In genomic region chr20:46157076-46157592, GRCh38 we compare ENCODE assay signal across 35 cellular contexts.
"Had no signal": no experiment of that assay in that cellular context is flagged by ENCODE, and none has a peak within 500 bp of the region (broad histone marks: within the 10 kb centered on the region; RNA-seq: fewer than 3 reads in every experiment).

No MANE protein-coding gene starts in this region.

- H3K9me3 Mint-ChIP-seq: activated B cell treated with CpG ODN at 0.5 μM for 24 hours; activated CD4-positive, alpha-beta memory T cell treated with anti-CD3 and anti-CD28 coated beads for 36 hours; activated CD4-positive, alpha-beta T cell treated with anti-CD3 and anti-CD28 coated beads, Interleukin-2, amount 10 ng/mL, durations not matched to agents 24 days and 14 days; activated CD8-positive, alpha-beta T cell treated with anti-CD3 and anti-CD28 coated beads for 36 hours; activated naive CD4-positive, alpha-beta T cell treated with anti-CD3 and anti-CD28 coated beads for 36 hours; activated naive CD4-positive, alpha-beta T cell treated with anti-CD3 and anti-CD28 coated beads, Interleukin-2, amount 50 U/mL, for 72 hours; activated naive CD8-positive, alpha-beta T cell treated with anti-CD3 and anti-CD28 coated beads for 36 hours; activated T-cell treated with anti-CD3 and anti-CD28 coated beads, Interleukin-2, amount 50 U/mL, for 4 hours; activated T-cell treated with anti-CD3 and anti-CD28 coated beads, Interleukin-2, amount 50 U/mL, for 72 hours; activated T-helper 1 cell treated with anti-CD3 and anti-CD28 coated beads, Interleukin-12 subunit alpha, Interleukin-12 subunit beta, Interleukin-2, Interleukin-4 antibody, amounts not matched to agents 30 ng/mL and 10 ng/mL and 1 ng/mL, durations not matched to agents 14 hours and 24 hours and 36 hours; activated T-helper 17 cell treated with anti-CD3 and anti-CD28 coated beads, Interleukin-2, amount 50 U/mL, for 72 hours; brain; central memory CD8-positive, alpha-beta T cell; T-helper 1 cell treated with Interleukin-12 subunit alpha and Interleukin-12 subunit beta and Interleukin-4 antibody, amounts not matched to agents 30 μg/mL and 1 μg/mL, for 36 hours; T-helper 2 cell treated with Interferon-gamma antibody and Interleukin-4, amounts not matched to agents 5 μg/mL and 100 μg/mL, for 36 hours had no signal

- H3K4me3 Mint-ChIP-seq: activated B cell treated with CpG ODN at 0.5 μM for 24 hours; activated CD4-positive, alpha-beta memory T cell treated with anti-CD3 and anti-CD28 coated beads for 36 hours; activated CD4-positive, alpha-beta T cell treated with anti-CD3 and anti-CD28 coated beads, Interleukin-2, amount 10 ng/mL, durations not matched to agents 24 days and 14 days; activated CD8-positive, alpha-beta T cell treated with anti-CD3 and anti-CD28 coated beads for 36 hours; activated naive CD4-positive, alpha-beta T cell treated with anti-CD3 and anti-CD28 coated beads for 36 hours; activated naive CD8-positive, alpha-beta T cell treated with anti-CD3 and anti-CD28 coated beads for 36 hours; activated T-cell treated with anti-CD3 and anti-CD28 coated beads, Interleukin-2, amount 50 U/mL, for 4 hours; activated T-cell treated with anti-CD3 and anti-CD28 coated beads, Interleukin-2, amount 50 U/mL, for 72 hours; activated T-helper 1 cell treated with anti-CD3 and anti-CD28 coated beads, Interleukin-12 subunit alpha, Interleukin-12 subunit beta, Interleukin-2, Interleukin-4 antibody, amounts not matched to agents 30 ng/mL and 10 ng/mL and 1 ng/mL, durations not matched to agents 14 hours and 24 hours and 36 hours; activated T-helper 17 cell treated with anti-CD3 and anti-CD28 coated beads, Interleukin-2, amount 50 U/mL, for 72 hours; brain; central memory CD8-positive, alpha-beta T cell; T-helper 1 cell treated with Interleukin-12 subunit alpha and Interleukin-12 subunit beta and Interleukin-4 antibody, amounts not matched to agents 30 μg/mL and 1 μg/mL, for 36 hours; T-helper 2 cell treated with Interferon-gamma antibody and Interleukin-4, amounts not matched to agents 5 μg/mL and 100 μg/mL, for 36 hours had no signal

- H3K4me1 ChIP-seq: ascending aorta had no signal

- DNase-seq: activated B cell treated with CpG ODN at 0.5 μM for 24 hours; activated CD4-positive, alpha-beta memory T cell treated with anti-CD3 and anti-CD28 coated beads for 36 hours; activated CD4-positive, alpha-beta T cell treated with anti-CD3 and anti-CD28 coated beads for 4 hours; activated CD4-positive, alpha-beta T cell treated with anti-CD3 and anti-CD28 coated beads, Interleukin-2, amount 10 ng/mL, durations not matched to agents 24 days and 14 days; activated CD4-positive, alpha-beta T cell treated with anti-CD3 and anti-CD28 coated beads, Interleukin-2, amount 50 U/mL, for 1 hour; activated CD4-positive, alpha-beta T cell treated with anti-CD3 and anti-CD28 coated beads, Interleukin-2, amount 50 U/mL, for 4 hours; activated CD4-positive, CD25-positive, alpha-beta regulatory T cell treated with anti-CD3 and anti-CD28 coated beads, Interleukin-2, amount 50 U/mL, for 72 hours; activated CD8-positive, alpha-beta memory T cell treated with anti-CD3 and anti-CD28 coated beads, Interleukin-2, amount 50 U/mL, for 4 hours; activated CD8-positive, alpha-beta T cell treated with anti-CD3 and anti-CD28 coated beads for 36 hours; activated effector memory CD4-positive, alpha-beta T cell treated with anti-CD3 and anti-CD28 coated beads, Interleukin-2, amount 50 U/mL, for 16 hours; activated gamma-delta T cell treated with Interleukin-2 at 50 U/mL for 16 hours; activated naive CD4-positive, alpha-beta T cell; activated naive CD4-positive, alpha-beta T cell treated with anti-CD3 and anti-CD28 coated beads for 36 hours; activated naive CD4-positive, alpha-beta T cell treated with anti-CD3 and anti-CD28 coated beads, Interleukin-2, amount 50 U/mL, for 16 hours; activated naive CD8-positive, alpha-beta T cell treated with anti-CD3 and anti-CD28 coated beads for 36 hours; activated T-cell treated with anti-CD3 and anti-CD28 coated beads for 4 hours; activated T-cell treated with anti-CD3 and anti-CD28 coated beads, Interleukin-2, amount 50 U/mL, for 1 hour; activated T-cell treated with anti-CD3 and anti-CD28 coated beads, Interleukin-2, amount 50 U/mL, for 4 hours; activated T-cell treated with anti-CD3 and anti-CD28 coated beads, Interleukin-2, amount 50 U/mL, for 72 hours; cerebellar nuclear complex; T-helper 1 cell; T-helper 2 cell; T-helper 9 cell had no signal

- H3K27ac ChIP-seq: ascending aorta, cardiac muscle cell, VCaP had no signal

- H3K4me1 Mint-ChIP-seq: activated B cell treated with CpG ODN at 0.5 μM for 24 hours; activated CD4-positive, alpha-beta T cell treated with anti-CD3 and anti-CD28 coated beads, Interleukin-2, amount 10 ng/mL, durations not matched to agents 24 days and 14 days; activated naive CD8-positive, alpha-beta T cell treated with anti-CD3 and anti-CD28 coated beads for 36 hours; activated T-helper 17 cell treated with anti-CD3 and anti-CD28 coated beads, Interleukin-2, amount 50 U/mL, for 72 hours; central memory CD8-positive, alpha-beta T cell had no signal

- H3K27me3 ChIP-seq: ascending aorta, cardiac muscle cell had no signal

- H3K4me3 ChIP-seq: ascending aorta, cardiac muscle cell had no signal

- FAIRE-seq: bronchial epithelial cell, TTC549 had no signal

- H3K36me3 ChIP-seq: ascending aorta, cardiac muscle cell had no signal

- ATAC-seq: activated CD8-positive, alpha-beta T cell treated with anti-CD3 and anti-CD28 coated beads for 36 hours; activated naive CD4-positive, alpha-beta T cell treated with anti-CD3 and anti-CD28 coated beads, Interleukin-2, amount 50 U/mL, for 72 hours; activated T-cell treated with anti-CD3 and anti-CD28 coated beads, Interleukin-2, amount 50 U/mL, for 4 hours; activated T-cell treated with anti-CD3 and anti-CD28 coated beads, Interleukin-2, amount 50 U/mL, for 72 hours; activated T-helper 17 cell treated with anti-CD3 and anti-CD28 coated beads, Interleukin-2, amount 50 U/mL, for 72 hours had no signal

- H3K9me3 ChIP-seq: ascending aorta had no signal

- H3K36me3 Mint-ChIP-seq: activated CD4-positive, alpha-beta memory T cell treated with anti-CD3 and anti-CD28 coated beads for 36 hours; activated naive CD4-positive, alpha-beta T cell treated with anti-CD3 and anti-CD28 coated beads, Interleukin-2, amount 50 U/mL, for 72 hours; activated naive CD8-positive, alpha-beta T cell treated with anti-CD3 and anti-CD28 coated beads for 36 hours; brain had no signal

- H3K27ac Mint-ChIP-seq: activated B cell treated with CpG ODN at 0.5 μM for 24 hours; activated CD4-positive, alpha-beta memory T cell treated with anti-CD3 and anti-CD28 coated beads for 36 hours; activated CD4-positive, alpha-beta T cell treated with anti-CD3 and anti-CD28 coated beads, Interleukin-2, amount 10 ng/mL, durations not matched to agents 24 days and 14 days; activated CD8-positive, alpha-beta T cell treated with anti-CD3 and anti-CD28 coated beads for 36 hours; activated naive CD4-positive, alpha-beta T cell treated with anti-CD3 and anti-CD28 coated beads for 36 hours; activated naive CD4-positive, alpha-beta T cell treated with anti-CD3 and anti-CD28 coated beads, Interleukin-2, amount 50 U/mL, for 72 hours; activated naive CD8-positive, alpha-beta T cell treated with anti-CD3 and anti-CD28 coated beads for 36 hours; activated T-cell treated with anti-CD3 and anti-CD28 coated beads, Interleukin-2, amount 50 U/mL, for 72 hours; activated T-helper 1 cell treated with anti-CD3 and anti-CD28 coated beads, Interleukin-12 subunit alpha, Interleukin-12 subunit beta, Interleukin-2, Interleukin-4 antibody, amounts not matched to agents 30 ng/mL and 10 ng/mL and 1 ng/mL, durations not matched to agents 14 hours and 24 hours and 36 hours; activated T-helper 17 cell treated with anti-CD3 and anti-CD28 coated beads, Interleukin-2, amount 50 U/mL, for 72 hours; T-helper 1 cell treated with Interleukin-12 subunit alpha and Interleukin-12 subunit beta and Interleukin-4 antibody, amounts not matched to agents 30 μg/mL and 1 μg/mL, for 36 hours; T-helper 2 cell treated with Interferon-gamma antibody and Interleukin-4, amounts not matched to agents 5 μg/mL and 100 μg/mL, for 36 hours had no signal
